Comparison of ENCODE assay signal across 20 cellular contexts in genomic region chr1:246367046-246367445, GRCh38.
DNase-seq lines count a peak whose midpoint lies in the region; ATAC-seq and TF ChIP-seq lines count a peak whose summit lies in the region.
"Had no signal": no experiment of that assay in that cellular context is flagged by ENCODE, and none has a peak within 500 bp of the region (broad histone marks: within the 10 kb centered on the region; RNA-seq: fewer than 3 reads in every experiment).

No MANE protein-coding gene starts in this region.

- H3K27me3 ChIP-seq in mammary epithelial cell (ENCODE audit: insufficient read depth, low read length) (no peaks in the 10 kb centered on the region), osteoblast (ENCODE audit: insufficient read depth, low read length) (no peaks in the 10 kb centered on the region)

- H3K4me1 Mint-ChIP-seq in MCF 10A (ENCODE audit: insufficient read depth, unreplicated experiment): peaks cover 5% of the 10 kb centered on the region

- no peak for TF ChIP-seq CTCF in MCF 10A (IDR thresholded peaks at IDR 0.05; ENCODE audit: unreplicated experiment)
- TF ChIP-seq CTCF in mammary epithelial cell (conservative IDR thresholded peaks at IDR 0.05 in 1 of 2, IDR thresholded peaks at IDR 0.05 in 1 of 2; ENCODE audit: extremely low read depth in 1 of 2, insufficient read depth in 1 of 2, low read depth in 1 of 2, low read length in 2 of 2): no peak
- no peak for TF ChIP-seq CTCF in osteoblast (IDR thresholded peaks at IDR 0.05; ENCODE audit: extremely low read depth, low read depth, low read length)

- peak; percentile 22 for DNase-seq in MCF 10A (ENCODE audit: unreplicated experiment)
- DNase-seq in mammary epithelial cell: no peak
- DNase-seq in amniotic epithelial cell (ENCODE audit: low read depth): peak; percentile 48
- DNase-seq in fibroblast of peridontal ligament (ENCODE audit: extremely low read depth): peak; percentile 29
- DNase-seq in osteoblast (ENCODE audit: insufficient read length, low spot score, missing footprints): no peak
- DNase-seq in NOMO-1 treated with dmso at 0.1 percent for 144 hours (lab: John Stamatoyannopoulos, UW; ENCODE audit: unreplicated experiment): no peak
- DNase-seq in stimulated activated CD8-positive, alpha-beta memory T cell treated with anti-CD3 and anti-CD28 coated beads, Interleukin-4, amount 100 ng/mL, for 48 hours: no peak
- DNase-seq: C1 segment of cervical spinal cord; CD4-positive, alpha-beta memory T cell; COR-L47; DMS53; HCEC 1CT; NCI-H2029; NCI-H526 treated with DMSO at 0.1 percent for 48 hours; SHP77 had no signal

- H3K36me3 Mint-ChIP-seq in MCF 10A (ENCODE audit: insufficient read depth, unreplicated experiment): no peaks in the 10 kb centered on the region

- no peak for ATAC-seq in GM21390 (IDR thresholded peaks at IDR 0.05; ENCODE audit: unreplicated experiment)
- ATAC-seq: Panc1 had no signal

- H3K79me2 ChIP-seq in mammary epithelial cell (ENCODE audit: insufficient read depth, low read length): peaks cover 3% of the 10 kb centered on the region
- H3K79me2 ChIP-seq in osteoblast (ENCODE audit: insufficient read depth, low read length): peaks cover 11% of the 10 kb centered on the region

- no peaks in the 10 kb centered on the region for H3K27me3 Mint-ChIP-seq in MCF 10A (ENCODE audit: insufficient read depth, unreplicated experiment)
- H3K27me3 Mint-ChIP-seq: CD4-positive, alpha-beta memory T cell; IgD-negative memory B cell had no signal

- H3K9ac ChIP-seq in mammary epithelial cell (ENCODE audit: insufficient read depth, low read length): no peak overlapping the region

- dilution Hi-C loops in mammary epithelial cell (cut with HindIII; ENCODE audit: low sequenced_read_pairs): no loop called here

- BruUV-seq in MCF 10A (replicated peaks; lab: Mats Ljungman, UMichigan) (no TSS peak), mammary epithelial cell (replicated peaks; lab: Mats Ljungman, UMichigan) (no TSS peak)

- H2AFZ ChIP-seq in mammary epithelial cell (ENCODE audit: low read depth, low read length) (no peak overlapping the region), osteoblast (ENCODE audit: low read length) (no peak overlapping the region)

- H3K36me3 ChIP-seq in mammary epithelial cell (ENCODE audit: insufficient read depth, low read length) (no peaks in the 10 kb centered on the region), osteoblast (ENCODE audit: insufficient read depth, low read length) (no peaks in the 10 kb centered on the region)

- H4K20me1 ChIP-seq in mammary epithelial cell (ENCODE audit: insufficient read depth, low read length) (no peaks in the 10 kb centered on the region), osteoblast (ENCODE audit: insufficient read depth, low read length) (no peaks in the 10 kb centered on the region)

- H3K4me1 ChIP-seq in mammary epithelial cell (ENCODE audit: insufficient read depth, low read length): no peaks in the 10 kb centered on the region
- H3K4me1 ChIP-seq in osteoblast (ENCODE audit: insufficient read depth, low read length): no peaks in the 10 kb centered on the region

- WGBS in mammary epithelial cell (ENCODE audit: low coverage, missing lambda C conversion rate): 96% methylated on average over 2 of the region's 2 CpGs

- no peak overlapping the region for H3K4me3 Mint-ChIP-seq in MCF 10A (ENCODE audit: unreplicated experiment)
- H3K4me3 Mint-ChIP-seq: CD4-positive, alpha-beta memory T cell had no signal

- CTCF ChIA-PET in MCF 10A (lab: Yijun Ruan, JAX) (interaction anchor here (0.6 to 0.7 kb wide), 2 partner anchors 263 to 1142 kb away, joined by 3 read pairs; no protein-coding TSS in a partner anchor), mammary epithelial cell (lab: Charles Lee; ENCODE audit: low non-redundant PET) (no interaction called here)

- no peaks in the 10 kb centered on the region for H3K9me3 ChIP-seq in mammary epithelial cell (replicated peaks; ENCODE audit: insufficient read depth, low read length)
- H3K9me3 ChIP-seq in osteoblast (ENCODE audit: low read depth, low read length): no peaks in the 10 kb centered on the region

- H3K4me2 ChIP-seq in mammary epithelial cell (ENCODE audit: insufficient read depth, low read depth, low read length): no peak overlapping the region
- H3K4me2 ChIP-seq in osteoblast (ENCODE audit: insufficient read depth, low read length): no peak overlapping the region

- intact Hi-C loops in MCF 10A (cut with micrococcal nuclease): no loop called here
- intact Hi-C loops in mammary epithelial cell (cut with micrococcal nuclease): no loop called here

- H3K9me3 Mint-ChIP-seq in MCF 10A (ENCODE audit: unreplicated experiment): no peaks in the 10 kb centered on the region
- H3K9me3 Mint-ChIP-seq: IgD-negative memory B cell had no signal

- H3K4me3 ChIP-seq in mammary epithelial cell (replicated peaks in 1 of 3; ENCODE audit: insufficient read depth in 1 of 3, low read depth in 2 of 3, low read length in 3 of 3) (no peak overlapping the region), osteoblast (ENCODE audit: insufficient read depth, low read length) (no peak overlapping the region)
- H3K4me3 ChIP-seq: SK-N-MC had no signal

- H3K27ac Mint-ChIP-seq in MCF 10A (ENCODE audit: low read depth, unreplicated experiment): no peak overlapping the region
- H3K27ac Mint-ChIP-seq: CD4-positive, alpha-beta memory T cell; IgD-negative memory B cell had no signal

- no peak overlapping the region for H3K27ac ChIP-seq in mammary epithelial cell (ENCODE audit: insufficient read depth, low read depth, low read length)
- H3K27ac ChIP-seq in osteoblast (ENCODE audit: low read depth, low read length): no peak overlapping the region
- H3K27ac ChIP-seq: RWPE1, SK-N-MC had no signal

- in situ Hi-C loops in mammary epithelial cell (cut with MboI; ENCODE audit: low sequenced_read_pairs in 2 of 2): no loop called here

- POLR2A ChIA-PET in MCF 10A (lab: Yijun Ruan, JAX): no interaction called here

Comparison
In these comparisons a context has a peak if more than half of its experiments do, and no peak if none do; other contexts are left out.
1. DNase-seq: peak in MCF 10A (single experiment), amniotic epithelial cell (single experiment) and fibroblast of peridontal ligament (single experiment); none in mammary epithelial cell (single experiment), osteoblast (single experiment), NOMO-1 treated with dmso at 0.1 percent for 144 hours (single experiment) and stimulated activated CD8-positive, alpha-beta memory T cell treated with anti-CD3 and anti-CD28 coated beads, Interleukin-4, amount 100 ng/mL, for 48 hours (single experiment).